ENCODE assay signal across 10 cellular contexts in the genomic region with DNA sequence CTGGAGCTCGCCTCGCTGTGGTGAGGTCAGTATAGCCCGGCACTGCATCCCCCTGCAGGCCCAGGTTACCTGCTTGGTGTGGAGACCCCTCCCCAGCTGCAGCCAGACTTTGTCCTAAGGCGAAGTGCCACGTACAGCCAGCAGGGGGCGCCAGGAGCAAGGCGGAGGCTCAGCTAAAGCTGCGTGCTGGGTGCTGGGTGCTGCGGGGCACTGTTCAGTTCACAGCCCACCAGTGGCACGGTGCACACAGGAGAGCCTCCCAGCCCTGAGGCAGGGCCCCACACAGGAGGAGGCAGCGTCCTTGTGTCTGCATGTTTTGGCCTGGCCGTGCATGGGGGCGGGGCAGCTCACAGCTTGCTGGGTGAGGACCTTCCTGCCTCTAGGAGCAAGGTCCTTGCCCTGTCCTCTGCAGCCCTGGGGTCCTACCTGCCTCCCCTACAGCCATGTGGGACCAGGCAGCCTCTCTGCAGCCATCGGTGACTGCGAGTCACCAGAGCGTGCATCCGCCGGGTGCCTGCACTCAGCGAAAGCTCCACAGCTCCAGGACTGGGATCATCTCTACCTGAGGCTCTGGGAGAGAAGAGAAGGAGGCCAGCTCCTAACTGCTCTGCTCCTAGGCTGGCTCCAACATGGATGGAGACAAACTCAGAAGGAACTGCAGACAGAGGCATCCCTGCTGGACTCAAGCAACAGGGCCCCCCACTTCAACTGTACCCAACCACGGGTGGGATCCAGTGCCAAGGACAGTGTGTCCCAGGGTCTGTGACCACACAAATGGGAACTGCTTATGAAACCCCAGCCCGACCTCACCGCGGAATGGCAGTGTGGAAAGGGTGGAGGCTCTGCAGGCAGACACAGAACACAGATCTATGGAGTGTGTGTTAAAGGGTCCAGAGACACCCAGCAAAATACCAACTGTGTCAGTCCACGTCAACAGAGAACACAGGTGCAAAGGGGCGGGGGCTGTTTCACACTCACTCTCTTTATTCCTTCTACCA. TPM values are rescaled to one million over a fixed set of nuclear protein-coding genes. Genes with fewer than 3 reads are reported as not detected.
A peak's percentile ranks its signal among the peaks of the same experiment; 100 is the strongest.
DNase-seq lines count a peak whose midpoint lies in the region; ATAC-seq, FAIRE-seq and TF ChIP-seq lines count a peak whose summit lies in the region.
"Had no signal": no experiment of that assay in that cellular context is flagged by ENCODE, and none has a peak within 500 bp of the region (broad histone marks: within the 10 kb centered on the region; RNA-seq: fewer than 3 reads in every experiment).

No MANE protein-coding gene starts in this region.

- WGBS in H1 (ENCODE audit: extremely low coverage in 1 of 2, insufficient coverage in 1 of 2, insufficient read length in 1 of 2, insufficient replicate concordance in 2 of 2, low coverage in 1 of 2, low lambda C conversion rate in 2 of 2, missing lambda C conversion rate in 1 of 2), 2 experiments = 71% methylated on average over 23 of the region's 25 CpGs; no CpG with 5 or more reads in 1 of the 2 experiments

- H2BK15ac ChIP-seq in H1 (ENCODE audit: low read length) = peak overlapping the region; percentile 75

- H3K27ac ChIP-seq in H1 (ENCODE audit: low read depth, low read length) (no peak overlapping the region), substantia nigra (ENCODE audit: low read depth, low read length, poor library complexity, severe bottlenecking) (no peak overlapping the region)

- H3K18ac ChIP-seq in H1 (ENCODE audit: extremely low read depth, low read length) = no peak overlapping the region

- H2BK12ac ChIP-seq in H1 (ENCODE audit: low read depth, low read length) = peak overlapping the region; percentile 90

- H2AFZ ChIP-seq in H1 (ENCODE audit: low read length) = no peak overlapping the region

- H3K79me1 ChIP-seq in H1 (ENCODE audit: low read depth, low read length) = peaks cover 6% of the 10 kb centered on the region

- H2BK120ac ChIP-seq in H1 (replicated peaks; ENCODE audit: low read depth, low read length) = peak overlapping the region; percentile 55

- CTCF ChIA-PET in H1 (lab: Charles Lee; ENCODE audit: partially characterized antibody) = interaction anchor here (0.6 to 9.1 kb wide), 44 partner anchors 10 to 587 kb away, joined by 3 to 181 read pairs (median 7); a partner anchor contains a TSS

- H3K4me3 Mint-ChIP-seq in naive thymus-derived CD8-positive, alpha-beta T cell = no peak overlapping the region

- H4K5ac ChIP-seq in H1 (ENCODE audit: insufficient read length, low read depth, low read length) = peak overlapping the region; percentile 61

- no peak overlapping the region for H3K14ac ChIP-seq in H1 (ENCODE audit: insufficient read length)

- no peak overlapping the region; the same call in 1 of the 2 replicates for H4K8ac ChIP-seq in H1 (ENCODE audit: extremely low read depth, insufficient read depth, low read length)

- peak overlapping the region; percentile 32 for H3K4ac ChIP-seq in H1 (replicated peaks; ENCODE audit: insufficient read length, low read depth, low read length)

- H3K9me3 ChIP-seq in H1 (ENCODE audit: insufficient read depth in 2 of 2, low read depth in 1 of 2, low read length in 1 of 2) = no peaks in the 10 kb centered on the region

- H2BK20ac ChIP-seq in H1 (ENCODE audit: low read length) = no peak overlapping the region

- peak overlapping the region; percentile 34; the same call in 1 of the 2 replicates for H2AK5ac ChIP-seq in H1 (ENCODE audit: low read depth, low read length)

- no peaks in the 10 kb centered on the region for H3K9me3 Mint-ChIP-seq in naive thymus-derived CD8-positive, alpha-beta T cell

- H3K9ac ChIP-seq in H1 (replicated peaks in 1 of 4; ENCODE audit: extremely low read depth in 1 of 4, low read depth in 3 of 4, low read length in 3 of 4) = no peak overlapping the region

- DNase-seq in NCI-H2081 (lab: John Stamatoyannopoulos, UW) (peak; percentile 30 to 31), NCI-H2081 treated with DMSO at 0.1 percent for 48 hours (lab: John Stamatoyannopoulos, UW) (no peak), NCI-H69 (lab: John Stamatoyannopoulos, UW) (peak; percentile 54), H1 (ENCODE audit: low read depth in 1 of 2, low spot score in 2 of 2) (peak in 1 of 2 experiments; percentile 94), substantia nigra (lab: John Stamatoyannopoulos, UW) (peak in 34 of 49 donors; percentile 11 to 77 (median 37))
- DNase-seq in activated CD8-positive, alpha-beta memory T cell treated with anti-CD3 and anti-CD28 coated beads for 48 hours (ENCODE audit: low read depth in 2 of 3, low spot score in 2 of 3) = peak in 2 of 3 experiments; percentile 55 to 61
- DNase-seq in naive thymus-derived CD8-positive, alpha-beta T cell = peak; percentile 55 to 85 (median 74)

- FAIRE-seq in H1 (lab: Jason Lieb, UNC) = no peak
- FAIRE-seq: G401.6, islet of Langerhans had no signal

- H3K23me2 ChIP-seq in H1 (ENCODE audit: low read depth, low read length) = no peaks in the 10 kb centered on the region

- no peaks in the 10 kb centered on the region for H3K27me3 ChIP-seq in H1 (replicated peaks in 1 of 4; ENCODE audit: control insufficient read depth in 3 of 4, extremely low read depth in 1 of 4, insufficient read depth in 3 of 4, low read length in 3 of 4)

- H4K91ac ChIP-seq in H1 (replicated peaks; ENCODE audit: insufficient read length, low read length) = peak overlapping the region; percentile 97

- peak overlapping the region; percentile 77 for H2BK5ac ChIP-seq in H1 (ENCODE audit: low read depth, low read length)

- no peak overlapping the region for H3K4me3 ChIP-seq in H1 (ENCODE audit: extremely low read depth in 1 of 4, insufficient read depth in 2 of 4, low read depth in 3 of 4, low read length in 4 of 4)

- H3K56ac ChIP-seq in H1 (replicated peaks; ENCODE audit: insufficient read length, low read depth, low read length) = no peak overlapping the region

- no peak overlapping the region; a peak in 1 of 4 replicates for H3K4me2 ChIP-seq in H1 (ENCODE audit: insufficient read depth in 1 of 2, low read depth in 2 of 2, low read length in 2 of 2)

- no peak overlapping the region for H3K23ac ChIP-seq in H1 (ENCODE audit: insufficient read length)

- H3K36me3 ChIP-seq in H1 (ENCODE audit: control insufficient read depth in 2 of 4, insufficient read depth in 4 of 4, low read length in 3 of 4) = peaks cover 13 to 29% (median 16%) of the 10 kb centered on the region in 4 experiments; a peak in 7 of 8 replicates

- ATAC-seq in naive thymus-derived CD8-positive, alpha-beta T cell = peak; percentile 70 to 75
- ATAC-seq in GM18867 (IDR thresholded peaks at IDR 0.05; ENCODE audit: unreplicated experiment) = no peak

- peak; percentile 75 to 90 for TF ChIP-seq RAD21 in H1 (IDR thresholded peaks at IDR 0.05 in 1 of 2, conservative IDR thresholded peaks at IDR 0.05 in 1 of 2; ENCODE audit: low read depth in 2 of 2, low read length in 2 of 2)

- H3K4me1 Mint-ChIP-seq in naive thymus-derived CD8-positive, alpha-beta T cell = peaks cover 4 to 21% (median 10%) of the 10 kb centered on the region in 4 donors

- POLR2A ChIA-PET in H1 (lab: Charles Lee; ENCODE audit: partially characterized antibody) = interaction anchor here (0.6 to 27.1 kb wide), 15 partner anchors 9 to 101 kb away, joined by 3 to 507 read pairs (median 6); a partner anchor contains a TSS
- POLR2A ChIA-PET in naive thymus-derived CD8-positive, alpha-beta T cell (lab: Charles Lee) = interaction anchor here (1.0 to 3.2 kb wide), 5 partner anchors 10 to 71 kb away, joined by 3 to 16 read pairs (median 9); a partner anchor contains a TSS

- peaks cover 16 to 48% (median 33%) of the 10 kb centered on the region in 4 experiments for H3K4me1 ChIP-seq in H1 (replicated peaks in 1 of 4; ENCODE audit: control insufficient read depth in 3 of 4, insufficient read depth in 4 of 4, low read length in 3 of 4)

- peak overlapping the region in 2 of 10 donors; percentile 3 to 11 for H3K27ac Mint-ChIP-seq in naive thymus-derived CD8-positive, alpha-beta T cell

- H3K79me2 ChIP-seq in H1 (ENCODE audit: control insufficient read depth in 1 of 2, insufficient read depth in 2 of 2, low read length in 2 of 2) = peaks cover 0 to 63% of the 10 kb centered on the region in 2 experiments; a peak in 3 of 4 replicates

- H3K27me3 Mint-ChIP-seq in naive thymus-derived CD8-positive, alpha-beta T cell = no peaks in the 10 kb centered on the region

- peak; percentile 95 to 97 (median 97) for TF ChIP-seq CTCF in H1 (IDR thresholded peaks at IDR 0.05; ENCODE audit: control extremely low read depth in 1 of 3, insufficient read depth in 1 of 3, low read depth in 1 of 3, low read length in 3 of 3)

- H3K36me3 Mint-ChIP-seq in naive thymus-derived CD8-positive, alpha-beta T cell = peaks cover 0 to 6% (median 4%) of the 10 kb centered on the region in 3 donors

- peaks cover 7 to 12% of the 10 kb centered on the region in 2 experiments for H4K20me1 ChIP-seq in H1 (replicated peaks in 1 of 2; ENCODE audit: control insufficient read depth in 1 of 2, insufficient read depth in 2 of 2, low read length in 2 of 2)

- TF ChIP-seq EP300 in H1 (IDR thresholded peaks at IDR 0.05; ENCODE audit: borderline replicate concordance in 1 of 2, low read depth in 2 of 2, low read length in 2 of 2) = no peak

- TF ChIP-seq POLR2A in H1 (IDR thresholded peaks at IDR 0.05; ENCODE audit: control extremely low read depth in 1 of 2, low read depth in 2 of 2, low read length in 2 of 2) = no peak

TF ChIP-seq in H1, 55 proteins besides CTCF, POLR2A, EP300 and RAD21 (continues in another document):
- TF ChIP-seq, protein P1, sequence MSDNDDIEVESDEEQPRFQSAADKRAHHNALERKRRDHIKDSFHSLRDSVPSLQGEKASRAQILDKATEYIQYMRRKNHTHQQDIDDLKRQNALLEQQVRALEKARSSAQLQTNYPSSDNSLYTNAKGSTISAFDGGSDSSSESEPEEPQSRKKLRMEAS (IDR thresholded peaks at IDR 0.05) = peak; percentile 32; the same call in 1 of the 2 replicates
- no peak for TF ChIP-seq POU5F1 (IDR thresholded peaks at IDR 0.05; ENCODE audit: low read depth, low read length)
- TF ChIP-seq TAF1 (IDR thresholded peaks at IDR 0.05; ENCODE audit: low read depth, low read length) = no peak
- TF ChIP-seq CREB1 (IDR thresholded peaks at IDR 0.05) = peak; percentile 50; the same call in 1 of the 2 replicates
- no peak for TF ChIP-seq SP1 (IDR thresholded peaks at IDR 0.05; ENCODE audit: low read depth, low read length)
- peak; percentile 31; the same call in 1 of the 2 replicates for TF ChIP-seq POLR2AphosphoS5 (IDR thresholded peaks at IDR 0.05; ENCODE audit: low read depth, low read length)

RNA-seq across cellular contexts. Expression of a gene that starts 19.0 kb away (rescaled TPM):
- total RNA-seq in H1 (2021; fragmentation: NEBNext Ultra II Directional; extraction: Animal tissue kit (Norgen Biotek cat#: 25700)) = 327 and 341 TPM in 2 replicates
- polyA plus RNA-seq in H1 (2011; rRNA removed) = 68.2 and 161 TPM in 2 replicates
- polyA plus RNA-seq in H1 (2011; cell fraction: cytosol; rRNA removed) = 65.1 TPM
- 122 TPM for polyA plus RNA-seq in H1 (2011; cell fraction: nucleus; rRNA removed)
- 126 to 176 TPM (median 151 TPM) in 4 replicates for polyA plus RNA-seq in H1 (2012, experiment 1 of 2)
- 202 TPM for polyA plus RNA-seq in H1 (2012, experiment 2 of 2)
- polyA plus RNA-seq in H1 (2013, experiment 1 of 2) = 316 TPM
- polyA plus RNA-seq in H1 (2013, experiment 2 of 2) = 381 TPM
- 34.4 and 63.7 TPM in 2 replicates for polyA minus RNA-seq in H1 (2011; rRNA and poly(A)+ RNA removed)
- 84.2 TPM for polyA minus RNA-seq in H1 (2011; cell fraction: cytosol; rRNA and poly(A)+ RNA removed)
- 42.4 TPM for polyA minus RNA-seq in H1 (2011; cell fraction: nucleus; rRNA and poly(A)+ RNA removed)
- 10 to 100 TPM; 18.0 to 20.7 TPM for total RNA-seq in naive thymus-derived CD8-positive, alpha-beta T cell
- polyA plus RNA-seq in naive thymus-derived CD8-positive, alpha-beta T cell = 1 to 10 TPM; 2.0 to 3.6 (median 3.2) TPM

Comparison
In these comparisons a context has a peak if more than half of its experiments do, and no peak if none do; other contexts are left out.
1. RNA of a gene that starts 19.0 kb away (total RNA-seq): 327 to 341 TPM in H1; 18.0 to 20.7 TPM in naive thymus-derived CD8-positive, alpha-beta T cell; every median in the first group is over 10 times any median in the second.